12 cellular contexts compared by ENCODE assay signal in the genomic region with DNA sequence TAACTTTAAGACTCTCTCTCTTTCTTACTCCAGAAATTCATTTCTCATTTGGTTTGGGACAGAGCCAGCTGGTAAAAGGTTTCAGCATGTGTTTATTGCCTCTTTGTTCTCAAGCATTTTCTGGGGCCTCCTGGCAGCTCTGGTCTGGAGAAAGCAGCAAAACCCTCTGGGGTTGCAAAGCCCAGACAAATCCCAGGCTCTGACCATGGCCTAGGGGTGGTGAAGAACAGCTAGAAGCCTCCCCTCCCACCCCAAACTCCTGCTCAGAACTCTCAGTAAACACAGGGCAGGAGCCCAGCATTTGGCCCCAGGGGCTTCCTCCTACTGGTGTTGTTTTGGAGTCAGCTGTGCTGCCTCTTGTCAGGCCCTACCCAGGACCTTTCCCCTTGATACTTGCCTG.
A peak's percentile ranks its signal among the peaks of the same experiment; 100 is the strongest.
DNase-seq lines count a peak whose midpoint lies in the region; ATAC-seq and TF ChIP-seq lines count a peak whose summit lies in the region.
"Had no signal": no experiment of that assay in that cellular context is flagged by ENCODE, and none has a peak within 500 bp of the region (broad histone marks: within the 10 kb centered on the region; RNA-seq: fewer than 3 reads in every experiment).

No MANE protein-coding gene starts in this region.

- H3K4me1 ChIP-seq in SK-N-SH (ENCODE audit: control insufficient read depth in 1 of 2, insufficient read depth in 2 of 2, low read depth in 1 of 2, low read length in 1 of 2) (peaks cover 5 to 7% of the 10 kb centered on the region in 2 experiments; a peak in 1 of 4 replicates), psoas muscle (no peaks in the 10 kb centered on the region)

- H3K27me3 ChIP-seq in BJ (ENCODE audit: control insufficient read depth, insufficient read depth, low read length) (no peaks in the 10 kb centered on the region), SK-N-SH (ENCODE audit: insufficient read depth) (no peaks in the 10 kb centered on the region), psoas muscle (ENCODE audit: insufficient read depth in 3 of 3, low read length in 2 of 3) (no peaks in the 10 kb centered on the region)

- POLR2A ChIA-PET in BJ (lab: Charles Lee), result no interaction called here
- POLR2A ChIA-PET in SK-N-SH (lab: Yijun Ruan, JAX), result interaction anchor here (1.4 kb wide), 1 partner anchor 23 kb away, joined by 6 read pairs; no protein-coding TSS in a partner anchor

- no peaks in the 10 kb centered on the region for H3K36me3 ChIP-seq in BJ (ENCODE audit: control insufficient read depth, insufficient read depth, low read length)
- no peaks in the 10 kb centered on the region for H3K36me3 ChIP-seq in SK-N-SH (replicated peaks in 1 of 2; ENCODE audit: control insufficient read depth in 1 of 2, insufficient read depth in 2 of 2, low read length in 1 of 2)
- no peaks in the 10 kb centered on the region for H3K36me3 ChIP-seq in psoas muscle (ENCODE audit: insufficient read depth in 1 of 2, low read depth in 1 of 2)
- H3K36me3 ChIP-seq: WERI-Rb-1 had no signal

- no peaks in the 10 kb centered on the region for H3K79me2 ChIP-seq in SK-N-SH (ENCODE audit: insufficient read depth)

- ATAC-seq in psoas muscle (peak in 1 of 4 donors; percentile 63), GM18498 (IDR thresholded peaks at IDR 0.05; ENCODE audit: unreplicated experiment) (no peak), GM19035 (IDR thresholded peaks at IDR 0.05; ENCODE audit: unreplicated experiment) (no peak)

- no peak overlapping the region for H2AFZ ChIP-seq in SK-N-SH (ENCODE audit: low read depth)

- no peaks in the 10 kb centered on the region for H4K20me1 ChIP-seq in SK-N-SH (ENCODE audit: insufficient read depth)

- no peak overlapping the region for H3K9ac ChIP-seq in SK-N-SH

- DNase-seq in BJ (ENCODE audit: low read depth), result peak; percentile 51
- DNase-seq in SK-N-SH, result no peak
- peak; percentile 89 for DNase-seq in fibroblast of the aortic adventitia (ENCODE audit: low read depth)
- DNase-seq in psoas muscle, result peak; percentile 26 to 78
- DNase-seq in SW 1271 (lab: John Stamatoyannopoulos, UW), result no peak
- DNase-seq in RKO (ENCODE audit: low spot score), result no peak
- DNase-seq: Calu3; central memory CD4-positive, alpha-beta T cell; NCI-H345; WERI-Rb-1 had no signal

- no peak overlapping the region for H3K4me3 ChIP-seq in BJ (ENCODE audit: low read depth, low read length)
- no peak overlapping the region for H3K4me3 ChIP-seq in SK-N-SH (ENCODE audit: low read depth in 2 of 2, low read length in 1 of 2)
- H3K4me3 ChIP-seq in fibroblast of the aortic adventitia (ENCODE audit: low read depth, low read length), result no peak overlapping the region
- no peak overlapping the region for H3K4me3 ChIP-seq in psoas muscle

- CTCF ChIA-PET in BJ (lab: Yijun Ruan, JAX) (interaction anchor here (1.6 to 1.9 kb wide), 2 partner anchors 12 to 222 kb away, joined by 4 read pairs; no protein-coding TSS in a partner anchor), SK-N-SH (lab: Yijun Ruan, JAX) (interaction anchor here (1.4 kb wide), 2 partner anchors 35 to 58 kb away, joined by 3 read pairs; no protein-coding TSS in a partner anchor)

- H3K9me3 ChIP-seq in SK-N-SH (no peaks in the 10 kb centered on the region), psoas muscle (no peaks in the 10 kb centered on the region)

- intact Hi-C loops in psoas muscle (cut with DNase I), result no loop called here

- H3K4me2 ChIP-seq in SK-N-SH, result no peak overlapping the region

- TF ChIP-seq CTCF in BJ (IDR thresholded peaks at IDR 0.05; ENCODE audit: insufficient read depth, low read depth, low read length) (no peak), SK-N-SH (IDR thresholded peaks at IDR 0.05) (no peak), fibroblast of the aortic adventitia (IDR thresholded peaks at IDR 0.05; ENCODE audit: insufficient read depth, low read length) (no peak), psoas muscle (IDR thresholded peaks at IDR 0.05) (no peak)

- no peak for TF ChIP-seq RAD21 in SK-N-SH (IDR thresholded peaks at IDR 0.05; ENCODE audit: low read length)

- H3F3A ChIP-seq in SK-N-SH (replicated peaks; ENCODE audit: insufficient read depth), result no peaks in the 10 kb centered on the region

- H3K9me2 ChIP-seq in SK-N-SH, result no peaks in the 10 kb centered on the region

- TF ChIP-seq EP300 in SK-N-SH (IDR thresholded peaks at IDR 0.05; ENCODE audit: borderline replicate concordance in 1 of 2, low read depth in 1 of 2, low read length in 1 of 2), result no peak

- H3K27ac ChIP-seq in SK-N-SH (ENCODE audit: low read depth in 2 of 2, low read length in 1 of 2) (peak overlapping the region; percentile 51 to 79; a peak in 3 of 4 replicates), psoas muscle (peak overlapping the region; percentile 4)
- H3K27ac ChIP-seq: WERI-Rb-1 had no signal

TF ChIP-seq in SK-N-SH, 30 proteins besides CTCF, POLR2A, EP300 and RAD21:
- no peak for TF ChIP-seq JUND (IDR thresholded peaks at IDR 0.05)
- TF ChIP-seq, protein P1, sequence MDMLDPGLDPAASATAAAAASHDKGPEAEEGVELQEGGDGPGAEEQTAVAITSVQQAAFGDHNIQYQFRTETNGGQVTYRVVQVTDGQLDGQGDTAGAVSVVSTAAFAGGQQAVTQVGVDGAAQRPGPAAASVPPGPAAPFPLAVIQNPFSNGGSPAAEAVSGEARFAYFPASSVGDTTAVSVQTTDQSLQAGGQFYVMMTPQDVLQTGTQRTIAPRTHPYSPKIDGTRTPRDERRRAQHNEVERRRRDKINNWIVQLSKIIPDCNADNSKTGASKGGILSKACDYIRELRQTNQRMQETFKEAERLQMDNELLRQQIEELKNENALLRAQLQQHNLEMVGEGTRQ (IDR thresholded peaks at IDR 0.05; ENCODE audit: borderline replicate concordance, low read depth, low read length), result no peak
- TF ChIP-seq, protein P2, sequence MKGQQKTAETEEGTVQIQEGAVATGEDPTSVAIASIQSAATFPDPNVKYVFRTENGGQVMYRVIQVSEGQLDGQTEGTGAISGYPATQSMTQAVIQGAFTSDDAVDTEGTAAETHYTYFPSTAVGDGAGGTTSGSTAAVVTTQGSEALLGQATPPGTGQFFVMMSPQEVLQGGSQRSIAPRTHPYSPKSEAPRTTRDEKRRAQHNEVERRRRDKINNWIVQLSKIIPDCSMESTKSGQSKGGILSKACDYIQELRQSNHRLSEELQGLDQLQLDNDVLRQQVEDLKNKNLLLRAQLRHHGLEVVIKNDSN (IDR thresholded peaks at IDR 0.05; ENCODE audit: borderline replicate concordance, low read depth), result no peak
- TF ChIP-seq TAF1 (IDR thresholded peaks at IDR 0.05; ENCODE audit: borderline replicate concordance, low read depth, low read length), result no peak
- TF ChIP-seq MAX (IDR thresholded peaks at IDR 0.05; ENCODE audit: low read depth), result peak; percentile 54; the same call in 1 of the 2 replicates
- TF ChIP-seq NFIC (IDR thresholded peaks at IDR 0.05; ENCODE audit: borderline replicate concordance), result peak; percentile 60
- peak; percentile 14; the same call in 1 of the 2 replicates for TF ChIP-seq TCF12 (IDR thresholded peaks at IDR 0.05)
TF ChIP-seq in SK-N-SH: peak in this region for 3.

Comparison
In these comparisons a context has a peak if more than half of its experiments do, and no peak if none do; other contexts are left out.
1. DNase-seq: peak in BJ (single experiment), fibroblast of the aortic adventitia (single experiment) and psoas muscle (2 of 2); none in SK-N-SH (single experiment), SW 1271 (0 of 2) and RKO (single experiment).